16 cellular contexts compared by ENCODE assay signal in genomic region chr3:56908004-56908403, GRCh38.
DNase-seq lines count a peak whose midpoint lies in the region; ATAC-seq, FAIRE-seq and TF ChIP-seq lines count a peak whose summit lies in the region.
"Had no signal": no experiment of that assay in that cellular context is flagged by ENCODE, and none has a peak within 500 bp of the region (broad histone marks: within the 10 kb centered on the region; RNA-seq: fewer than 3 reads in every experiment).

No MANE protein-coding gene starts in this region.

- WGBS in heart right ventricle, 2 donors = 52 to 63% methylated on average over 5 of the region's 5 CpGs

- no TSS peak for BruUV-seq in endothelial cell of umbilical vein (replicated peaks; lab: Mats Ljungman, UMichigan)

- H3K27me3 ChIP-seq in heart right ventricle = no peaks in the 10 kb centered on the region
- H3K27me3 ChIP-seq in right atrium auricular region = no peaks in the 10 kb centered on the region
- H3K27me3 ChIP-seq in Loucy (ENCODE audit: insufficient read depth, low read length, poor library complexity, severe bottlenecking) = no peaks in the 10 kb centered on the region
- no peaks in the 10 kb centered on the region for H3K27me3 ChIP-seq in endothelial cell of umbilical vein (ENCODE audit: control insufficient read depth in 2 of 2, insufficient read depth in 2 of 2, low read length in 2 of 2)

- H3K36me3 ChIP-seq in heart right ventricle (no peaks in the 10 kb centered on the region), right atrium auricular region (no peaks in the 10 kb centered on the region), Loucy (ENCODE audit: insufficient read depth, low read length) (no peaks in the 10 kb centered on the region), endothelial cell of umbilical vein (ENCODE audit: control insufficient read depth in 2 of 2, extremely low read depth in 1 of 2, insufficient read depth in 2 of 2, low read length in 2 of 2) (no peaks in the 10 kb centered on the region)

- POLR2A ChIA-PET in endothelial cell of umbilical vein (lab: Charles Lee) = no interaction called here

- FAIRE-seq in endothelial cell of umbilical vein (lab: Jason Lieb, UNC) = peak; percentile 75
- FAIRE-seq: A549, GM12892, HepG2, HTR-8/SVneo had no signal

- H3K4me2 ChIP-seq in Loucy (ENCODE audit: low read depth, low read length, poor library complexity, severe bottlenecking) (peak overlapping the region; percentile 45), endothelial cell of umbilical vein (ENCODE audit: insufficient read depth, low read length) (peak overlapping the region; percentile 2)
- H3K4me2 ChIP-seq: A549, GM23338 had no signal

- ATAC-seq in heart right ventricle (peak; percentile 38 to 81 (median 60)), HG02840 (IDR thresholded peaks at IDR 0.05; ENCODE audit: low FRiP score, unreplicated experiment) (no peak), HG03159 (IDR thresholded peaks at IDR 0.05; ENCODE audit: unreplicated experiment) (no peak)
- ATAC-seq: A549, GM23338, HepG2 had no signal

- no peaks in the 10 kb centered on the region for H3F3A ChIP-seq in Loucy (ENCODE audit: low read depth)

- H3K4me3 ChIP-seq in heart right ventricle (peak overlapping the region in 2 of 10 donors; percentile 8 to 10), right atrium auricular region (no peak overlapping the region), Loucy (ENCODE audit: low read length, poor library complexity, severe bottlenecking) (no peak overlapping the region), endothelial cell of umbilical vein (replicated peaks in 1 of 3; ENCODE audit: insufficient read depth in 1 of 3, low read depth in 1 of 3, low read length in 3 of 3) (no peak overlapping the region)
- H3K4me3 ChIP-seq: A549, GM23338 had no signal

- no peaks in the 10 kb centered on the region for H3K9me1 ChIP-seq in endothelial cell of umbilical vein (replicated peaks; ENCODE audit: control insufficient read depth, extremely low read depth, insufficient read depth, low read length)

- CTCF ChIA-PET in endothelial cell of umbilical vein (lab: Charles Lee) = interaction anchor here (1.4 kb wide), 1 partner anchor 14 kb away, joined by 5 read pairs; no protein-coding TSS in a partner anchor

- H3K9me3 ChIP-seq in heart right ventricle (no peaks in the 10 kb centered on the region), right atrium auricular region (no peaks in the 10 kb centered on the region), Loucy (ENCODE audit: insufficient read depth, low read depth, low read length) (no peaks in the 10 kb centered on the region), endothelial cell of umbilical vein (replicated peaks; ENCODE audit: control insufficient read depth, insufficient read depth, low read length) (no peaks in the 10 kb centered on the region)
- H3K9me3 ChIP-seq: A549, Caco-2 had no signal

- H2AFZ ChIP-seq in Loucy (ENCODE audit: low read length) (no peak overlapping the region), endothelial cell of umbilical vein (ENCODE audit: low read depth, low read length) (no peak overlapping the region)
- H2AFZ ChIP-seq: GM23338 had no signal

- H3K4me1 ChIP-seq in heart right ventricle (peaks cover 3 to 39% (median 18%) of the 10 kb centered on the region in 9 donors), right atrium auricular region (peaks cover 0 to 10% of the 10 kb centered on the region in 2 donors), Loucy (ENCODE audit: insufficient read depth, low read length, poor library complexity, severe bottlenecking) (peaks cover 20% of the 10 kb centered on the region), endothelial cell of umbilical vein (ENCODE audit: control insufficient read depth, extremely low read depth, insufficient read depth, low read length) (peaks cover 10% of the 10 kb centered on the region)
- H3K4me1 ChIP-seq: A549 had no signal

- dilution Hi-C loops in endothelial cell of umbilical vein (cut with MboI; ENCODE audit: extremely low pct_ligation_motif_present, low sequenced_read_pairs) = no loop called here

- TF ChIP-seq CTCF in heart right ventricle (IDR thresholded peaks at IDR 0.05) = peak in 3 of 9 donors; percentile 8 to 33 (median 15)
- TF ChIP-seq CTCF in right atrium auricular region (IDR thresholded peaks at IDR 0.05) = no peak
- TF ChIP-seq CTCF in Loucy (conservative IDR thresholded peaks at IDR 0.05; ENCODE audit: low read length) = no peak
- TF ChIP-seq CTCF in endothelial cell of umbilical vein (IDR thresholded peaks at IDR 0.05; ENCODE audit: extremely low read depth in 1 of 2, insufficient read depth in 1 of 2, low read depth in 1 of 2, low read length in 2 of 2) = no peak

- intact Hi-C loops in heart right ventricle (cut with DNase I) = no loop called here
- intact Hi-C loops in endothelial cell of umbilical vein (cut with micrococcal nuclease) = no loop called here

- no peaks in the 10 kb centered on the region for H4K20me1 ChIP-seq in Loucy (ENCODE audit: insufficient read depth, low read length, poor library complexity, severe bottlenecking)
- no peaks in the 10 kb centered on the region for H4K20me1 ChIP-seq in endothelial cell of umbilical vein (replicated peaks; ENCODE audit: control insufficient read depth, extremely low read depth, insufficient read depth, low read length)

- DNase-seq in heart right ventricle = peak in 1 of 2 donors; percentile 33
- DNase-seq in right atrium auricular region (ENCODE audit: low spot score) = no peak
- DNase-seq in endothelial cell of umbilical vein (ENCODE audit: low read depth, low spot score) = peak; percentile 42
- DNase-seq: Caco-2; CD8-positive, alpha-beta memory T cell; DND-41; GDM1; H7 had no signal

- H3K9ac ChIP-seq in Loucy (ENCODE audit: low read depth, low read length, poor library complexity, severe bottlenecking) = no peak overlapping the region
- H3K9ac ChIP-seq in endothelial cell of umbilical vein (replicated peaks; ENCODE audit: extremely low read depth, insufficient read depth, low read length) = no peak overlapping the region

- H3K27ac ChIP-seq in heart right ventricle (peak overlapping the region in 5 of 10 donors; percentile 5 to 61 (median 51)), right atrium auricular region (no peak overlapping the region), endothelial cell of umbilical vein (ENCODE audit: insufficient read depth, low read depth, low read length) (no peak overlapping the region)
- H3K27ac ChIP-seq: A549 had no signal

- H3K79me2 ChIP-seq in Loucy (ENCODE audit: insufficient read depth, low read length) (peaks cover 88% of the 10 kb centered on the region), endothelial cell of umbilical vein (ENCODE audit: control insufficient read depth, insufficient read depth, low read length) (no peaks in the 10 kb centered on the region)

- H3K9me2 ChIP-seq in Loucy (replicated peaks; ENCODE audit: low read depth, low read length) = no peaks in the 10 kb centered on the region

- TF ChIP-seq POLR2A in endothelial cell of umbilical vein (IDR thresholded peaks at IDR 0.05; ENCODE audit: low read depth, low read length) = no peak

TF ChIP-seq in endothelial cell of umbilical vein, 7 proteins besides CTCF, POLR2A, EP300 and RAD21:
- no peak for TF ChIP-seq EZH2 (IDR thresholded peaks at IDR 0.05; ENCODE audit: borderline replicate concordance, low read depth, low read length, severe bottlenecking)
- no peak for TF ChIP-seq POLR2AphosphoS5 (IDR thresholded peaks at IDR 0.05; ENCODE audit: insufficient read depth, low read depth, low read length)
- TF ChIP-seq FOS (IDR thresholded peaks at IDR 0.05; ENCODE audit: borderline replicate concordance, insufficient read depth, low read length) = no peak
- no peak for TF ChIP-seq GATA2 (IDR thresholded peaks at IDR 0.05; ENCODE audit: insufficient read depth, insufficient read length, low read depth, low read length)
- no peak for TF ChIP-seq MAX (IDR thresholded peaks at IDR 0.05; ENCODE audit: insufficient read depth, insufficient read length)
- no peak for TF ChIP-seq MYC (IDR thresholded peaks at IDR 0.05; ENCODE audit: low read depth, low read length)
- TF ChIP-seq JUN (IDR thresholded peaks at IDR 0.05; ENCODE audit: borderline replicate concordance, insufficient read depth, insufficient read length, low read depth) = no peak

Comparison
In these comparisons a context has a peak if more than half of its experiments do, and no peak if none do; other contexts are left out.
1. ATAC-seq: peak in heart right ventricle (8 of 8); none in HG02840 (single experiment) and HG03159 (single experiment).